In the genomic region with DNA sequence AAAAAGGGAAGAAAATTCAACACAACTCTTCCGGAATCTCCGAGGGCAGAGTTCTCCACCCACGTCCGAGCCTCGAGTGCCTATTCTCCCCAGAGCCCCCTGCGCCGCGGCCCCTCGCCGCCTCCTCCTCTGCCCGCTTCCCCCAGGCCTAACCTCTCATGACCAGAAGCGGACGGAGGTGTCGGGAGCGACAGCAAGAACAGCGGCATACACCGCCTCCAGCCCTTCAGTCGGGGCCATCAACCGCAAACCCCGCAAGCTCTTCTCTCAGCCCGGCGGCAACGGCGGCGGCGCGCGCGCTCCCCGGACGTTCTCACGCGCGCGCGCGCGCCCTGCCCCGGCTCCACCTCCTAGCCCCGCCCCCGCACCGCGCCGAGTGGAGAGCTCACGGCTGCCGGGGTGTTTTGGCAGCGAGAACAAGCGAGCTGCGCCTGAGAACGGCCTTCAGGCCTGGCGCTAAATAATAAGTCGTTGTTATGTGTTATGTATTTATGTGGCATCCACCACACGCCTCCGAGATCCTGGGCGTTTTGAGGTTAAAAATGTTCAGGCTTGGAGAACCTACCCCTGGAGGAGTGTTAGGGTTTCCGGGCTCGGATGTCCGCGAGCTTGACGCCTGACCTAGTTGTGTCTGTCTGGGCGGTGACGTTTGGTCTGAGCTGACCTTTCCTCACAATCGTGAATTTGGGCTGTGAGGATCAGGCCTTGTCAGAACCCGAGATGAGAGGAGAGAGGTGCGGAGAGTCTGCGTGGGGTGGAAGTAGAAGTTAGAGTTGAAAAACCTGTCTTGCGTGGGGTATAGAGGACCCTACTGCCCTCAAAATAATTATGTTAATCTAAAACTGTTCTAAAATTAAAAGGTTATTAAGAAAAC, we compare ENCODE assay signal across 1 cellular context.
A peak's percentile ranks its signal among the peaks of the same experiment; 100 is the strongest.
TF ChIP-seq lines count a peak whose summit lies in the region.

A gene with protein sequence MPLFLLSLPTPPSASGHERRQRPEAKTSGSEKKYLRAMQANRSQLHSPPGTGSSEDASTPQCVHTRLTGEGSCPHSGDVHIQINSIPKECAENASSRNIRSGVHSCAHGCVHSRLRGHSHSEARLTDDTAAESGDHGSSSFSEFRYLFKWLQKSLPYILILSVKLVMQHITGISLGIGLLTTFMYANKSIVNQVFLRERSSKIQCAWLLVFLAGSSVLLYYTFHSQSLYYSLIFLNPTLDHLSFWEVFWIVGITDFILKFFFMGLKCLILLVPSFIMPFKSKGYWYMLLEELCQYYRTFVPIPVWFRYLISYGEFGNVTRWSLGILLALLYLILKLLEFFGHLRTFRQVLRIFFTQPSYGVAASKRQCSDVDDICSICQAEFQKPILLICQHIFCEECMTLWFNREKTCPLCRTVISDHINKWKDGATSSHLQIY (minus strand): TSS at position 286 of the 874 bp plus-strand sequence. CDS start 77 bp downstream, at position 209.

TF ChIP-seq in K562, 482 proteins besides CTCF, POLR2A, EP300 and RAD21 (continued from another document and continues in another):
- TF ChIP-seq, protein P1, sequence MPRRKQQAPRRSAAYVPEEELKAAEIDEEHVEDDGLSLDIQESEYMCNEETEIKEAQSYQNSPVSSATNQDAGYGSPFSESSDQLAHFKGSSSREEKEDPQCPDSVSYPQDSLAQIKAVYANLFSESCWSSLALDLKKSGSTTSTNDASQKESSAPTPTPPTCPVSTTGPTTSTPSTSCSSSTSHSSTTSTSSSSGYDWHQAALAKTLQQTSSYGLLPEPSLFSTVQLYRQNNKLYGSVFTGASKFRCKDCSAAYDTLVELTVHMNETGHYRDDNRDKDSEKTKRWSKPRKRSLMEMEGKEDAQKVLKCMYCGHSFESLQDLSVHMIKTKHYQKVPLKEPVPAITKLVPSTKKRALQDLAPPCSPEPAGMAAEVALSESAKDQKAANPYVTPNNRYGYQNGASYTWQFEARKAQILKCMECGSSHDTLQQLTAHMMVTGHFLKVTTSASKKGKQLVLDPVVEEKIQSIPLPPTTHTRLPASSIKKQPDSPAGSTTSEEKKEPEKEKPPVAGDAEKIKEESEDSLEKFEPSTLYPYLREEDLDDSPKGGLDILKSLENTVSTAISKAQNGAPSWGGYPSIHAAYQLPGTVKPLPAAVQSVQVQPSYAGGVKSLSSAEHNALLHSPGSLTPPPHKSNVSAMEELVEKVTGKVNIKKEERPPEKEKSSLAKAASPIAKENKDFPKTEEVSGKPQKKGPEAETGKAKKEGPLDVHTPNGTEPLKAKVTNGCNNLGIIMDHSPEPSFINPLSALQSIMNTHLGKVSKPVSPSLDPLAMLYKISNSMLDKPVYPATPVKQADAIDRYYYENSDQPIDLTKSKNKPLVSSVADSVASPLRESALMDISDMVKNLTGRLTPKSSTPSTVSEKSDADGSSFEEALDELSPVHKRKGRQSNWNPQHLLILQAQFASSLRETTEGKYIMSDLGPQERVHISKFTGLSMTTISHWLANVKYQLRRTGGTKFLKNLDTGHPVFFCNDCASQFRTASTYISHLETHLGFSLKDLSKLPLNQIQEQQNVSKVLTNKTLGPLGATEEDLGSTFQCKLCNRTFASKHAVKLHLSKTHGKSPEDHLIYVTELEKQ (CRISPR knock-in tag; IDR thresholded peaks at IDR 0.05), result no peak
- TF ChIP-seq SMARCB1 (IDR thresholded peaks at IDR 0.05; ENCODE audit: insufficient read length, low read depth) (no peak), CSDE1 (IDR thresholded peaks at IDR 0.05) (no peak), ZFP30 (CRISPR knock-in tag; IDR thresholded peaks at IDR 0.05; ENCODE audit: borderline replicate concordance) (no peak), BRF1 (IDR thresholded peaks at IDR 0.05; ENCODE audit: borderline replicate concordance, extremely low read depth, insufficient read length) (no peak), KLF10 (CRISPR knock-in tag; IDR thresholded peaks at IDR 0.05) (no peak), CBFB (CRISPR knock-in tag; IDR thresholded peaks at IDR 0.05) (no peak), YY1 (IDR thresholded peaks at IDR 0.05; ENCODE audit: borderline replicate concordance in 1 of 3, control insufficient read depth in 1 of 3, extremely low read depth in 1 of 3, insufficient read depth in 3 of 3, insufficient read length in 1 of 3, insufficient replicate concordance in 2 of 3, low read depth in 1 of 3, low read length in 2 of 3) (peak in 2 of 3 experiments; percentile 42 to 60), SP2 (IDR thresholded peaks at IDR 0.05; ENCODE audit: extremely low read depth, low read depth, low read length, poor library complexity, severe bottlenecking) (no peak), ZNF174 (CRISPR knock-in tag; IDR thresholded peaks at IDR 0.05) (no peak), ZNF75A (CRISPR knock-in tag; IDR thresholded peaks at IDR 0.05) (no peak), SMARCE1 (IDR thresholded peaks at IDR 0.05) (no peak), MBD2 (IDR thresholded peaks at IDR 0.05; ENCODE audit: borderline replicate concordance, low read depth) (peak; percentile 78), CBFA2T3 (IDR thresholded peaks at IDR 0.05) (no peak), JUNB (CRISPR knock-in tag; conservative IDR thresholded peaks at IDR 0.05) (no peak), SAFB2 (IDR thresholded peaks at IDR 0.05; ENCODE audit: borderline replicate concordance, low read depth, low read length, severe bottlenecking) (no peak), GATAD2A (IDR thresholded peaks at IDR 0.05) (no peak)
- TF ChIP-seq, protein P2, sequence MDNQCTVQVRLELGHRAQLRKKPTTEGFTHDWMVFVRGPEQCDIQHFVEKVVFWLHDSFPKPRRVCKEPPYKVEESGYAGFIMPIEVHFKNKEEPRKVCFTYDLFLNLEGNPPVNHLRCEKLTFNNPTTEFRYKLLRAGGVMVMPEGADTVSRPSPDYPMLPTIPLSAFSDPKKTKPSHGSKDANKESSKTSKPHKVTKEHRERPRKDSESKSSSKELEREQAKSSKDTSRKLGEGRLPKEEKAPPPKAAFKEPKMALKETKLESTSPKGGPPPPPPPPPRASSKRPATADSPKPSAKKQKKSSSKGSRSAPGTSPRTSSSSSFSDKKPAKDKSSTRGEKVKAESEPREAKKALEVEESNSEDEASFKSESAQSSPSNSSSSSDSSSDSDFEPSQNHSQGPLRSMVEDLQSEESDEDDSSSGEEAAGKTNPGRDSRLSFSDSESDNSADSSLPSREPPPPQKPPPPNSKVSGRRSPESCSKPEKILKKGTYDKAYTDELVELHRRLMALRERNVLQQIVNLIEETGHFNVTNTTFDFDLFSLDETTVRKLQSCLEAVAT (IDR thresholded peaks at IDR 0.05), result peak; percentile 15 to 31; a peak in 1 of 4 replicates
- TF ChIP-seq, protein P3, sequence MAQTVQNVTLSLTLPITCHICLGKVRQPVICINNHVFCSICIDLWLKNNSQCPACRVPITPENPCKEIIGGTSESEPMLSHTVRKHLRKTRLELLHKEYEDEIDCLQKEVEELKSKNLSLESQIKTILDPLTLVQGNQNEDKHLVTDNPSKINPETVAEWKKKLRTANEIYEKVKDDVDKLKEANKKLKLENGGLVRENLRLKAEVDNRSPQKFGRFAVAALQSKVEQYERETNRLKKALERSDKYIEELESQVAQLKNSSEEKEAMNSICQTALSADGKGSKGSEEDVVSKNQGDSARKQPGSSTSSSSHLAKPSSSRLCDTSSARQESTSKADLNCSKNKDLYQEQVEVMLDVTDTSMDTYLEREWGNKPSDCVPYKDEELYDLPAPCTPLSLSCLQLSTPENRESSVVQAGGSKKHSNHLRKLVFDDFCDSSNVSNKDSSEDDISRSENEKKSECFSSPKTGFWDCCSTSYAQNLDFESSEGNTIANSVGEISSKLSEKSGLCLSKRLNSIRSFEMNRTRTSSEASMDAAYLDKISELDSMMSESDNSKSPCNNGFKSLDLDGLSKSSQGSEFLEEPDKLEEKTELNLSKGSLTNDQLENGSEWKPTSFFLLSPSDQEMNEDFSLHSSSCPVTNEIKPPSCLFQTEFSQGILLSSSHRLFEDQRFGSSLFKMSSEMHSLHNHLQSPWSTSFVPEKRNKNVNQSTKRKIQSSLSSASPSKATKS (CRISPR knock-in tag; IDR thresholded peaks at IDR 0.05), result no peak
- TF ChIP-seq, protein P4, sequence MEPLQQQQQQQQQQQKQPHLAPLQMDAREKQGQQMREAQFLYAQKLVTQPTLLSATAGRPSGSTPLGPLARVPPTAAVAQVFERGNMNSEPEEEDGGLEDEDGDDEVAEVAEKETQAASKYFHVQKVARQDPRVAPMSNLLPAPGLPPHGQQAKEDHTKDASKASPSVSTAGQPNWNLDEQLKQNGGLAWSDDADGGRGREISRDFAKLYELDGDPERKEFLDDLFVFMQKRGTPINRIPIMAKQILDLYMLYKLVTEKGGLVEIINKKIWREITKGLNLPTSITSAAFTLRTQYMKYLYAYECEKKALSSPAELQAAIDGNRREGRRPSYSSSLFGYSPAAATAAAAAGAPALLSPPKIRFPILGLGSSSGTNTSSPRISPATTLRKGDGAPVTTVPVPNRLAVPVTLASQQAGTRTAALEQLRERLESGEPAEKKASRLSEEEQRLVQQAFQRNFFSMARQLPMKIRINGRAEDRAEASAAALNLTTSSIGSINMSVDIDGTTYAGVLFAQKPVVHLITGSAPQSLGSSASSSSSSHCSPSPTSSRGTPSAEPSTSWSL (CRISPR knock-in tag; IDR thresholded peaks at IDR 0.05; ENCODE audit: borderline replicate concordance), result no peak
- TF ChIP-seq, protein P5, sequence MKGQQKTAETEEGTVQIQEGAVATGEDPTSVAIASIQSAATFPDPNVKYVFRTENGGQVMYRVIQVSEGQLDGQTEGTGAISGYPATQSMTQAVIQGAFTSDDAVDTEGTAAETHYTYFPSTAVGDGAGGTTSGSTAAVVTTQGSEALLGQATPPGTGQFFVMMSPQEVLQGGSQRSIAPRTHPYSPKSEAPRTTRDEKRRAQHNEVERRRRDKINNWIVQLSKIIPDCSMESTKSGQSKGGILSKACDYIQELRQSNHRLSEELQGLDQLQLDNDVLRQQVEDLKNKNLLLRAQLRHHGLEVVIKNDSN (CRISPR knock-in tag; IDR thresholded peaks at IDR 0.05), result no peak
- TF ChIP-seq, protein P6, sequence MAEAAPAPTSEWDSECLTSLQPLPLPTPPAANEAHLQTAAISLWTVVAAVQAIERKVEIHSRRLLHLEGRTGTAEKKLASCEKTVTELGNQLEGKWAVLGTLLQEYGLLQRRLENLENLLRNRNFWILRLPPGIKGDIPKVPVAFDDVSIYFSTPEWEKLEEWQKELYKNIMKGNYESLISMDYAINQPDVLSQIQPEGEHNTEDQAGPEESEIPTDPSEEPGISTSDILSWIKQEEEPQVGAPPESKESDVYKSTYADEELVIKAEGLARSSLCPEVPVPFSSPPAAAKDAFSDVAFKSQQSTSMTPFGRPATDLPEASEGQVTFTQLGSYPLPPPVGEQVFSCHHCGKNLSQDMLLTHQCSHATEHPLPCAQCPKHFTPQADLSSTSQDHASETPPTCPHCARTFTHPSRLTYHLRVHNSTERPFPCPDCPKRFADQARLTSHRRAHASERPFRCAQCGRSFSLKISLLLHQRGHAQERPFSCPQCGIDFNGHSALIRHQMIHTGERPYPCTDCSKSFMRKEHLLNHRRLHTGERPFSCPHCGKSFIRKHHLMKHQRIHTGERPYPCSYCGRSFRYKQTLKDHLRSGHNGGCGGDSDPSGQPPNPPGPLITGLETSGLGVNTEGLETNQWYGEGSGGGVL (CRISPR knock-in tag; IDR thresholded peaks at IDR 0.05), result no peak
- TF ChIP-seq, protein P7, sequence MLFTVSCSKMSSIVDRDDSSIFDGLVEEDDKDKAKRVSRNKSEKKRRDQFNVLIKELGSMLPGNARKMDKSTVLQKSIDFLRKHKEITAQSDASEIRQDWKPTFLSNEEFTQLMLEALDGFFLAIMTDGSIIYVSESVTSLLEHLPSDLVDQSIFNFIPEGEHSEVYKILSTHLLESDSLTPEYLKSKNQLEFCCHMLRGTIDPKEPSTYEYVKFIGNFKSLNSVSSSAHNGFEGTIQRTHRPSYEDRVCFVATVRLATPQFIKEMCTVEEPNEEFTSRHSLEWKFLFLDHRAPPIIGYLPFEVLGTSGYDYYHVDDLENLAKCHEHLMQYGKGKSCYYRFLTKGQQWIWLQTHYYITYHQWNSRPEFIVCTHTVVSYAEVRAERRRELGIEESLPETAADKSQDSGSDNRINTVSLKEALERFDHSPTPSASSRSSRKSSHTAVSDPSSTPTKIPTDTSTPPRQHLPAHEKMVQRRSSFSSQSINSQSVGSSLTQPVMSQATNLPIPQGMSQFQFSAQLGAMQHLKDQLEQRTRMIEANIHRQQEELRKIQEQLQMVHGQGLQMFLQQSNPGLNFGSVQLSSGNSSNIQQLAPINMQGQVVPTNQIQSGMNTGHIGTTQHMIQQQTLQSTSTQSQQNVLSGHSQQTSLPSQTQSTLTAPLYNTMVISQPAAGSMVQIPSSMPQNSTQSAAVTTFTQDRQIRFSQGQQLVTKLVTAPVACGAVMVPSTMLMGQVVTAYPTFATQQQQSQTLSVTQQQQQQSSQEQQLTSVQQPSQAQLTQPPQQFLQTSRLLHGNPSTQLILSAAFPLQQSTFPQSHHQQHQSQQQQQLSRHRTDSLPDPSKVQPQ (CRISPR knock-in tag; IDR thresholded peaks at IDR 0.05; ENCODE audit: borderline replicate concordance), result no peak
- TF ChIP-seq, protein P8, sequence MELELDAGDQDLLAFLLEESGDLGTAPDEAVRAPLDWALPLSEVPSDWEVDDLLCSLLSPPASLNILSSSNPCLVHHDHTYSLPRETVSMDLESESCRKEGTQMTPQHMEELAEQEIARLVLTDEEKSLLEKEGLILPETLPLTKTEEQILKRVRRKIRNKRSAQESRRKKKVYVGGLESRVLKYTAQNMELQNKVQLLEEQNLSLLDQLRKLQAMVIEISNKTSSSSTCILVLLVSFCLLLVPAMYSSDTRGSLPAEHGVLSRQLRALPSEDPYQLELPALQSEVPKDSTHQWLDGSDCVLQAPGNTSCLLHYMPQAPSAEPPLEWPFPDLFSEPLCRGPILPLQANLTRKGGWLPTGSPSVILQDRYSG (tag; conservative IDR thresholded peaks at IDR 0.05; ENCODE audit: low read depth), result 0 out of 2 replicates have a peak, but pooled peaks have one; percentile 52
- TF ChIP-seq, protein P9, sequence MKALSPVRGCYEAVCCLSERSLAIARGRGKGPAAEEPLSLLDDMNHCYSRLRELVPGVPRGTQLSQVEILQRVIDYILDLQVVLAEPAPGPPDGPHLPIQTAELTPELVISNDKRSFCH (CRISPR knock-in tag; IDR thresholded peaks at IDR 0.05), result no peak
- TF ChIP-seq, protein P9 (tag; IDR thresholded peaks at IDR 0.05), result peak; percentile 92
- TF ChIP-seq, protein P10, sequence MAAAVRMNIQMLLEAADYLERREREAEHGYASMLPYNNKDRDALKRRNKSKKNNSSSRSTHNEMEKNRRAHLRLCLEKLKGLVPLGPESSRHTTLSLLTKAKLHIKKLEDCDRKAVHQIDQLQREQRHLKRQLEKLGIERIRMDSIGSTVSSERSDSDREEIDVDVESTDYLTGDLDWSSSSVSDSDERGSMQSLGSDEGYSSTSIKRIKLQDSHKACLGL (CRISPR knock-in tag; IDR thresholded peaks at IDR 0.05; ENCODE audit: borderline replicate concordance, poor library complexity, severe bottlenecking), result no peak
